Comparison of ENCODE assay signal across 33 cellular contexts in the genomic region with DNA sequence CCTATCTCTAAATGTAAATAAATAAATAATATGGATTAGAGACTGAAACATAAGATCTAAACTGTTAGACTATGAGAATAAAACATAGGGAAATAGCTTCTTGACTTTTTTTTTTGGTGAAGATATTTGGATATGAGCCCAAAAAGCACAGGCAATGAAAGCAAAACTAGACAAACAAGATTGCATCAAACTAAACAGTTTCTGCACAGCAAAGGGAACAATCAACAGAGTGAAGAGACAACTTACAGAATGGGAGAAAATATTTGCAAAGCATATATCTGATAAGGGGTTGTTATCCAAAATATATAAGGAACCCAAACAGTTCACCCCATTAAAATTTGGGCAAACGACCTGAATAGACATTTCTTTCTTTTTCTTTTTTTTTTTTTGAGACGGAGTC.
"Had no signal": no experiment of that assay in that cellular context is flagged by ENCODE, and none has a peak within 500 bp of the region (broad histone marks: within the 10 kb centered on the region; RNA-seq: fewer than 3 reads in every experiment).

No MANE protein-coding gene starts in this region.

- H3K27ac ChIP-seq: adrenal gland, breast epithelium, cardiac muscle cell, colonic mucosa, dorsolateral prefrontal cortex, esophagus muscularis mucosa, gastroesophageal sphincter, heart right ventricle, hepatocyte had no signal

- H3K27me3 ChIP-seq: adrenal gland, breast epithelium, cardiac muscle cell, colonic mucosa, dorsolateral prefrontal cortex, esophagus muscularis mucosa, gastroesophageal sphincter, heart right ventricle, hepatocyte had no signal

- ATAC-seq: activated CD4-positive, alpha-beta T cell treated with anti-CD3 and anti-CD28 coated beads for 36 hours; activated naive CD4-positive, alpha-beta T cell treated with anti-CD3 and anti-CD28 coated beads, Interleukin-2, amount 50 U/mL, for 72 hours; activated T-cell treated with anti-CD3 and anti-CD28 coated beads, Interleukin-2, amount 50 U/mL, for 72 hours; gastroesophageal sphincter; heart right ventricle; T-cell had no signal

- H3K9me3 ChIP-seq: adrenal gland, colonic mucosa had no signal

- H3K36me3 ChIP-seq: adrenal gland, breast epithelium, cardiac muscle cell, colonic mucosa, esophagus muscularis mucosa, gastroesophageal sphincter, heart right ventricle had no signal

- DNase-seq: activated CD4-positive, alpha-beta memory T cell treated with anti-CD3 and anti-CD28 coated beads, Interleukin-2, amount 10 ng/mL, durations not matched to agents 7 days and 5 days; activated CD4-positive, alpha-beta T cell treated with anti-CD3 and anti-CD28 coated beads for 36 hours; activated CD4-positive, alpha-beta T cell treated with anti-CD3 and anti-CD28 coated beads, Interleukin-2, amount 10 ng/mL, durations not matched to agents 24 days and 14 days; activated CD4-positive, alpha-beta T cell treated with anti-CD3 and anti-CD28 coated beads, Interleukin-2, amount 50 U/mL, for 4 hours; activated CD4-positive, CD25-positive, alpha-beta regulatory T cell; activated CD4-positive, CD25-positive, alpha-beta regulatory T cell treated with anti-CD3 and anti-CD28 coated beads, Interleukin-2, amount 50 U/mL, for 72 hours; activated CD8-positive, alpha-beta memory T cell treated with anti-CD3 and anti-CD28 coated beads, Interleukin-2, amount 50 U/mL, for 48 hours; activated gamma-delta T cell; activated naive CD4-positive, alpha-beta T cell; activated naive CD4-positive, alpha-beta T cell treated with anti-CD3 and anti-CD28 coated beads, Interleukin-2, amount 10 ng/mL, durations not matched to agents 7 days and 5 days; activated T-cell treated with anti-CD3 and anti-CD28 coated beads for 4 hours; activated T-cell treated with anti-CD3 and anti-CD28 coated beads, Interleukin-2, amount 50 U/mL, for 24 hours; activated T-cell treated with anti-CD3 and anti-CD28 coated beads, Interleukin-2, amount 50 U/mL, for 72 hours; adrenal gland; amygdala; aorta; central memory CD4-positive, alpha-beta T cell; cerebellar nuclear complex; colonic mucosa; dorsolateral prefrontal cortex; effector memory CD4-positive, alpha-beta T cell; endodermal cell; erythroblast; foreskin melanocyte; heart right ventricle; T-cell; T1000 had no signal

- H3K4me3 ChIP-seq: adrenal gland, breast epithelium, cardiac muscle cell, colonic mucosa, dorsolateral prefrontal cortex, esophagus muscularis mucosa, gastroesophageal sphincter, heart right ventricle, hepatocyte had no signal

- H3K4me1 ChIP-seq: adrenal gland, breast epithelium, colonic mucosa, esophagus muscularis mucosa, gastroesophageal sphincter, heart right ventricle had no signal
